In genomic region chr13:51681037-51681678, GRCh38 we compare ENCODE assay signal across 13 cellular contexts.
DNase-seq lines count a peak whose midpoint lies in the region; ATAC-seq and TF ChIP-seq lines count a peak whose summit lies in the region.
"Had no signal": no experiment of that assay in that cellular context is flagged by ENCODE, and none has a peak within 500 bp of the region (broad histone marks: within the 10 kb centered on the region; RNA-seq: fewer than 3 reads in every experiment).

No MANE protein-coding gene starts in this region.

- no peaks in the 10 kb centered on the region for H3K27me3 ChIP-seq in fibroblast of lung (ENCODE audit: control insufficient read depth, insufficient read depth, low read length)
- no peaks in the 10 kb centered on the region for H3K27me3 ChIP-seq in neuronal stem cell (ENCODE audit: control insufficient read depth in 3 of 3, insufficient read depth in 3 of 3, low read depth in 1 of 3, low read length in 3 of 3)

- H3K79me1 ChIP-seq in neuronal stem cell (ENCODE audit: low read depth, low read length): no peaks in the 10 kb centered on the region

- no peak overlapping the region for H3K4ac ChIP-seq in neuronal stem cell (ENCODE audit: low read length)

- no peak overlapping the region for H2AK5ac ChIP-seq in neuronal stem cell (ENCODE audit: low read depth, low read length)

- no peak overlapping the region for H4K8ac ChIP-seq in neuronal stem cell (ENCODE audit: low read depth, low read length)

- H4K20me1 ChIP-seq in fibroblast of lung (ENCODE audit: control insufficient read depth, extremely low read depth, insufficient read depth, low read length): no peaks in the 10 kb centered on the region

- no peak overlapping the region for H4K91ac ChIP-seq in neuronal stem cell (ENCODE audit: low read depth, low read length, poor library complexity)

- H2BK12ac ChIP-seq in neuronal stem cell (ENCODE audit: low read length): no peak overlapping the region

- no peak overlapping the region for H3K23ac ChIP-seq in neuronal stem cell (ENCODE audit: low read depth, low read length, poor library complexity)

- H3K4me3 ChIP-seq in fibroblast of lung (replicated peaks in 1 of 4; ENCODE audit: control extremely low read depth in 1 of 4, insufficient read depth in 1 of 4, low read depth in 3 of 4, low read length in 4 of 4) (no peak overlapping the region), neuronal stem cell (ENCODE audit: low read length in 2 of 2) (no peak overlapping the region)

- ATAC-seq in GM19463 (IDR thresholded peaks at IDR 0.05; ENCODE audit: unreplicated experiment) (peak; percentile 62), GM18517 (IDR thresholded peaks at IDR 0.05; ENCODE audit: unreplicated experiment) (no peak)

- peak; percentile 76 for DNase-seq in A172 (ENCODE audit: low spot score)
- peak; percentile 73 for DNase-seq in RKO (ENCODE audit: low spot score)
- peak; percentile 63 to 89 for DNase-seq in fibroblast of lung (ENCODE audit: low read depth in 2 of 2)
- no peak for DNase-seq in anterior cingulate cortex (lab: John Stamatoyannopoulos, UW)
- DNase-seq in neuronal stem cell (ENCODE audit: low spot score): no peak
- no peak for DNase-seq in hypothalamus (lab: John Stamatoyannopoulos, UW)
- DNase-seq: activated T-cell treated with anti-CD3 and anti-CD28 coated beads, Interleukin-2, amount 50 U/mL, for 1 hour; GOT3; kidney glomerular epithelial cell; NCI-H345; nucleus accumbens had no signal

- no peak overlapping the region for H2BK15ac ChIP-seq in neuronal stem cell (ENCODE audit: low read length)

- no peak overlapping the region for H3K14ac ChIP-seq in neuronal stem cell (ENCODE audit: low read length)

- H3K27ac ChIP-seq in fibroblast of lung (ENCODE audit: insufficient read depth, low read length) (no peak overlapping the region), neuronal stem cell (replicated peaks; ENCODE audit: low read length) (no peak overlapping the region)

- no CpG with 5 or more reads among the region's 6 CpGs for WGBS in neuronal stem cell (ENCODE audit: extremely low coverage in 2 of 2, insufficient read length in 2 of 2, insufficient replicate concordance in 1 of 2), 2 donors

- no peak overlapping the region for H3K4me2 ChIP-seq in fibroblast of lung (ENCODE audit: extremely low read depth, insufficient read depth, low read length)
- no peak overlapping the region for H3K4me2 ChIP-seq in neuronal stem cell (ENCODE audit: insufficient read depth, low read length, poor library complexity, severe bottlenecking)

- H2AFZ ChIP-seq in fibroblast of lung (ENCODE audit: low read length) (no peak overlapping the region), neuronal stem cell (ENCODE audit: low read length) (no peak overlapping the region)

- H3K9me3 ChIP-seq in fibroblast of lung (ENCODE audit: control insufficient read depth, insufficient read depth, low read depth, low read length): no peaks in the 10 kb centered on the region
- H3K9me3 ChIP-seq in neuronal stem cell (replicated peaks in 1 of 2; ENCODE audit: control insufficient read depth in 2 of 2, insufficient read depth in 1 of 2, low read depth in 1 of 2, low read length in 2 of 2): no peaks in the 10 kb centered on the region

- no peak overlapping the region for H2BK120ac ChIP-seq in neuronal stem cell (ENCODE audit: low read depth, low read length)

- H3K36me3 ChIP-seq in fibroblast of lung (ENCODE audit: control insufficient read depth, insufficient read depth, low read length) (no peaks in the 10 kb centered on the region), neuronal stem cell (replicated peaks in 1 of 2; ENCODE audit: control insufficient read depth in 2 of 2, insufficient read depth in 2 of 2, low read length in 2 of 2) (no peaks in the 10 kb centered on the region)

- no peak overlapping the region for H2BK5ac ChIP-seq in neuronal stem cell (ENCODE audit: low read length)

- H3K18ac ChIP-seq in neuronal stem cell (ENCODE audit: low read length): no peak overlapping the region

- TF ChIP-seq CTCF in fibroblast of lung (conservative IDR thresholded peaks at IDR 0.05 in 1 of 2, IDR thresholded peaks at IDR 0.05 in 1 of 2; ENCODE audit: low read depth in 1 of 2, low read length in 2 of 2): no peak

- H3K4me1 ChIP-seq in fibroblast of lung (ENCODE audit: control insufficient read depth, extremely low read depth, insufficient read depth, low read length) (no peaks in the 10 kb centered on the region), neuronal stem cell (ENCODE audit: control insufficient read depth in 2 of 2, insufficient read depth in 1 of 2, low read depth in 1 of 2, low read length in 2 of 2) (no peaks in the 10 kb centered on the region)

- H3K79me2 ChIP-seq in fibroblast of lung (ENCODE audit: control insufficient read depth, insufficient read depth, low read length): no peaks in the 10 kb centered on the region

- H3K9ac ChIP-seq in fibroblast of lung (ENCODE audit: insufficient read depth, low read length) (no peak overlapping the region), neuronal stem cell (ENCODE audit: low read depth, low read length, poor library complexity) (no peak overlapping the region)

Comparison
In these comparisons a context has a peak if more than half of its experiments do, and no peak if none do; other contexts are left out.
1. DNase-seq: peak in A172 (single experiment), RKO (single experiment) and fibroblast of lung (2 of 2); none in anterior cingulate cortex (0 of 58), neuronal stem cell (single experiment) and hypothalamus (0 of 51).